In genomic region chr11:34641456-34641855, GRCh38 we compare ENCODE assay signal across 1 cellular context.
TF ChIP-seq lines count a peak whose summit lies in the region.

No MANE protein-coding gene starts in this region.

TF ChIP-seq in K562, 482 proteins besides CTCF, POLR2A, EP300 and RAD21 (continued from another document):
- TF ChIP-seq, protein P1, sequence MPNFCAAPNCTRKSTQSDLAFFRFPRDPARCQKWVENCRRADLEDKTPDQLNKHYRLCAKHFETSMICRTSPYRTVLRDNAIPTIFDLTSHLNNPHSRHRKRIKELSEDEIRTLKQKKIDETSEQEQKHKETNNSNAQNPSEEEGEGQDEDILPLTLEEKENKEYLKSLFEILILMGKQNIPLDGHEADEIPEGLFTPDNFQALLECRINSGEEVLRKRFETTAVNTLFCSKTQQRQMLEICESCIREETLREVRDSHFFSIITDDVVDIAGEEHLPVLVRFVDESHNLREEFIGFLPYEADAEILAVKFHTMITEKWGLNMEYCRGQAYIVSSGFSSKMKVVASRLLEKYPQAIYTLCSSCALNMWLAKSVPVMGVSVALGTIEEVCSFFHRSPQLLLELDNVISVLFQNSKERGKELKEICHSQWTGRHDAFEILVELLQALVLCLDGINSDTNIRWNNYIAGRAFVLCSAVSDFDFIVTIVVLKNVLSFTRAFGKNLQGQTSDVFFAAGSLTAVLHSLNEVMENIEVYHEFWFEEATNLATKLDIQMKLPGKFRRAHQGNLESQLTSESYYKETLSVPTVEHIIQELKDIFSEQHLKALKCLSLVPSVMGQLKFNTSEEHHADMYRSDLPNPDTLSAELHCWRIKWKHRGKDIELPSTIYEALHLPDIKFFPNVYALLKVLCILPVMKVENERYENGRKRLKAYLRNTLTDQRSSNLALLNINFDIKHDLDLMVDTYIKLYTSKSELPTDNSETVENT (CRISPR knock-in tag; IDR thresholded peaks at IDR 0.05) = no peak
- TF ChIP-seq KAT8 (IDR thresholded peaks at IDR 0.05; ENCODE audit: low read depth) = no peak
- TF ChIP-seq YY1 (IDR thresholded peaks at IDR 0.05; ENCODE audit: borderline replicate concordance in 1 of 3, control insufficient read depth in 1 of 3, extremely low read depth in 1 of 3, insufficient read depth in 3 of 3, insufficient read length in 1 of 3, insufficient replicate concordance in 2 of 3, low read depth in 1 of 3, low read length in 2 of 3) = no peak
- TF ChIP-seq DDX20 (tag; IDR thresholded peaks at IDR 0.05; ENCODE audit: low read depth) = no peak
- TF ChIP-seq ZNF316 (IDR thresholded peaks at IDR 0.05) = no peak
- no peak for TF ChIP-seq ZNF551 (CRISPR knock-in tag; IDR thresholded peaks at IDR 0.05)
TF ChIP-seq in K562: peak in this region for 2.
